Comparison of ENCODE assay signal across 17 cellular contexts in genomic region chr11:44229664-44230063, GRCh38.
"Had no signal": no experiment of that assay in that cellular context is flagged by ENCODE, and none has a peak within 500 bp of the region (broad histone marks: within the 10 kb centered on the region; RNA-seq: fewer than 3 reads in every experiment).

No MANE protein-coding gene starts in this region.

- H3K27ac ChIP-seq: foreskin keratinocyte, heart left ventricle, left lung, sigmoid colon had no signal

- ATAC-seq: activated CD4-positive, alpha-beta T cell treated with anti-CD3 and anti-CD28 coated beads for 36 hours; foreskin keratinocyte; heart left ventricle; left lung had no signal

- H3K27me3 ChIP-seq: foreskin keratinocyte, heart left ventricle, left lung, sigmoid colon had no signal

- H3K27me3 Mint-ChIP-seq: activated CD4-positive, alpha-beta memory T cell treated with anti-CD3 and anti-CD28 coated beads, Interleukin-2, amount 10 ng/mL, durations not matched to agents 7 days and 5 days; activated CD4-positive, alpha-beta T cell treated with anti-CD3 and anti-CD28 coated beads for 36 hours; brain; central memory CD8-positive, alpha-beta T cell; stimulated activated naive CD8-positive, alpha-beta T cell treated with anti-CD3 and anti-CD28 coated beads, Interleukin-15, Interleukin-2, amounts not matched to agents 100 ng/mL and 50 ng/mL, for 24 hours had no signal

- H3K9me3 Mint-ChIP-seq: activated CD4-positive, alpha-beta memory T cell treated with anti-CD3 and anti-CD28 coated beads, Interleukin-2, amount 10 ng/mL, durations not matched to agents 7 days and 5 days; brain; central memory CD8-positive, alpha-beta T cell; endodermal cell; nephron progenitor cell; stimulated activated naive CD8-positive, alpha-beta T cell treated with anti-CD3 and anti-CD28 coated beads, Interleukin-15, Interleukin-2, amounts not matched to agents 100 ng/mL and 50 ng/mL, for 24 hours had no signal

- H3K4me3 ChIP-seq: heart left ventricle, left lung, sigmoid colon had no signal

- DNase-seq: activated CD4-positive, alpha-beta memory T cell treated with anti-CD3 and anti-CD28 coated beads, Interleukin-2, amount 10 ng/mL, durations not matched to agents 7 days and 5 days; activated CD4-positive, alpha-beta T cell treated with anti-CD3 and anti-CD28 coated beads for 36 hours; activated gamma-delta T cell; activated T-cell treated with anti-CD3 and anti-CD28 coated beads, Interleukin-2, amount 50 U/mL, for 48 hours; endodermal cell; heart left ventricle; left lung; mesendoderm; nephron progenitor cell; sigmoid colon; stimulated activated CD4-positive, alpha-beta T cell treated with anti-CD3 and anti-CD28 coated beads, Interleukin-4, amount 100 ng/mL, for 1 hour; stimulated activated CD8-positive, alpha-beta memory T cell treated with anti-CD3 and anti-CD28 coated beads, Interleukin-4, amount 100 ng/mL, for 48 hours; T-helper 9 cell had no signal

- H3K4me3 Mint-ChIP-seq: activated CD4-positive, alpha-beta memory T cell treated with anti-CD3 and anti-CD28 coated beads, Interleukin-2, amount 10 ng/mL, durations not matched to agents 7 days and 5 days; activated CD4-positive, alpha-beta T cell treated with anti-CD3 and anti-CD28 coated beads for 36 hours; brain; central memory CD8-positive, alpha-beta T cell; endodermal cell; nephron progenitor cell; stimulated activated naive CD8-positive, alpha-beta T cell treated with anti-CD3 and anti-CD28 coated beads, Interleukin-15, Interleukin-2, amounts not matched to agents 100 ng/mL and 50 ng/mL, for 24 hours had no signal

- H3K9me3 ChIP-seq: heart left ventricle, left lung, sigmoid colon had no signal

- H3K4me1 Mint-ChIP-seq: activated CD4-positive, alpha-beta T cell treated with anti-CD3 and anti-CD28 coated beads for 36 hours had no signal

- H3K4me1 ChIP-seq: foreskin keratinocyte, left lung had no signal

- H3K36me3 ChIP-seq: left lung had no signal

- H3K27ac Mint-ChIP-seq: activated CD4-positive, alpha-beta memory T cell treated with anti-CD3 and anti-CD28 coated beads, Interleukin-2, amount 10 ng/mL, durations not matched to agents 7 days and 5 days; activated CD4-positive, alpha-beta T cell treated with anti-CD3 and anti-CD28 coated beads for 36 hours; endodermal cell; nephron progenitor cell; stimulated activated naive CD8-positive, alpha-beta T cell treated with anti-CD3 and anti-CD28 coated beads, Interleukin-15, Interleukin-2, amounts not matched to agents 100 ng/mL and 50 ng/mL, for 24 hours had no signal
